ENCODE assay signal across 15 cellular contexts in genomic region chr11:95444309-95445202, GRCh38.
"Had no signal": no experiment of that assay in that cellular context is flagged by ENCODE, and none has a peak within 500 bp of the region (broad histone marks: within the 10 kb centered on the region; RNA-seq: fewer than 3 reads in every experiment).

No MANE protein-coding gene starts in this region.

- H3K4me3 ChIP-seq: gastrocnemius medialis, spleen, transverse colon had no signal

- ATAC-seq: gastrocnemius medialis, left ventricle myocardium superior had no signal

- H3K27ac ChIP-seq: gastrocnemius medialis, spleen, transverse colon had no signal

- H3K9me3 Mint-ChIP-seq: activated CD4-positive, alpha-beta memory T cell treated with anti-CD3 and anti-CD28 coated beads, Interleukin-2, amount 10 ng/mL, durations not matched to agents 7 days and 5 days; stimulated activated memory B cell treated with anti-CD40 and anti-IgM and Interleukin-4, amounts not matched to agents 10 μg/mL and 1 μg/mL and 100 μg/mL, for 72 hours had no signal

- DNase-seq: activated CD4-positive, alpha-beta memory T cell treated with anti-CD3 and anti-CD28 coated beads, Interleukin-2, amount 10 ng/mL, durations not matched to agents 7 days and 5 days; activated CD4-positive, alpha-beta T cell treated with anti-CD3 and anti-CD28 coated beads for 1 hour; activated gamma-delta T cell; activated T-cell treated with anti-CD3 and anti-CD28 coated beads, Interleukin-2, amount 50 U/mL, for 48 hours; amygdala; gastrocnemius medialis; left ventricle myocardium superior; mesendoderm; posterior cingulate gyrus; spleen; stimulated activated CD4-positive, alpha-beta T cell treated with anti-CD3 and anti-CD28 coated beads, Interleukin-1b, Interleukin-23, amount 100 ng/mL, for 48 hours; transverse colon had no signal

- H3K27me3 ChIP-seq: gastrocnemius medialis, spleen, transverse colon had no signal

- H3K36me3 ChIP-seq: gastrocnemius medialis, spleen, transverse colon had no signal

- H3K27me3 Mint-ChIP-seq: activated CD4-positive, alpha-beta memory T cell treated with anti-CD3 and anti-CD28 coated beads, Interleukin-2, amount 10 ng/mL, durations not matched to agents 7 days and 5 days; activated naive CD8-positive, alpha-beta T cell; stimulated activated memory B cell treated with anti-CD40 and anti-IgM and Interleukin-4, amounts not matched to agents 10 μg/mL and 1 μg/mL and 100 μg/mL, for 72 hours had no signal

- H3K27ac Mint-ChIP-seq: activated CD4-positive, alpha-beta memory T cell treated with anti-CD3 and anti-CD28 coated beads, Interleukin-2, amount 10 ng/mL, durations not matched to agents 7 days and 5 days; activated naive CD8-positive, alpha-beta T cell had no signal

- H3K4me3 Mint-ChIP-seq: activated CD4-positive, alpha-beta memory T cell treated with anti-CD3 and anti-CD28 coated beads, Interleukin-2, amount 10 ng/mL, durations not matched to agents 7 days and 5 days; activated naive CD8-positive, alpha-beta T cell; brain; stimulated activated memory B cell treated with anti-CD40 and anti-IgM and Interleukin-4, amounts not matched to agents 10 μg/mL and 1 μg/mL and 100 μg/mL, for 72 hours had no signal

- H3K36me3 Mint-ChIP-seq: activated naive CD8-positive, alpha-beta T cell; brain; stimulated activated memory B cell treated with anti-CD40 and anti-IgM and Interleukin-4, amounts not matched to agents 10 μg/mL and 1 μg/mL and 100 μg/mL, for 72 hours had no signal

- H3K4me1 ChIP-seq: gastrocnemius medialis, transverse colon had no signal

- H3K9me3 ChIP-seq: gastrocnemius medialis, transverse colon had no signal
